In the genomic region with DNA sequence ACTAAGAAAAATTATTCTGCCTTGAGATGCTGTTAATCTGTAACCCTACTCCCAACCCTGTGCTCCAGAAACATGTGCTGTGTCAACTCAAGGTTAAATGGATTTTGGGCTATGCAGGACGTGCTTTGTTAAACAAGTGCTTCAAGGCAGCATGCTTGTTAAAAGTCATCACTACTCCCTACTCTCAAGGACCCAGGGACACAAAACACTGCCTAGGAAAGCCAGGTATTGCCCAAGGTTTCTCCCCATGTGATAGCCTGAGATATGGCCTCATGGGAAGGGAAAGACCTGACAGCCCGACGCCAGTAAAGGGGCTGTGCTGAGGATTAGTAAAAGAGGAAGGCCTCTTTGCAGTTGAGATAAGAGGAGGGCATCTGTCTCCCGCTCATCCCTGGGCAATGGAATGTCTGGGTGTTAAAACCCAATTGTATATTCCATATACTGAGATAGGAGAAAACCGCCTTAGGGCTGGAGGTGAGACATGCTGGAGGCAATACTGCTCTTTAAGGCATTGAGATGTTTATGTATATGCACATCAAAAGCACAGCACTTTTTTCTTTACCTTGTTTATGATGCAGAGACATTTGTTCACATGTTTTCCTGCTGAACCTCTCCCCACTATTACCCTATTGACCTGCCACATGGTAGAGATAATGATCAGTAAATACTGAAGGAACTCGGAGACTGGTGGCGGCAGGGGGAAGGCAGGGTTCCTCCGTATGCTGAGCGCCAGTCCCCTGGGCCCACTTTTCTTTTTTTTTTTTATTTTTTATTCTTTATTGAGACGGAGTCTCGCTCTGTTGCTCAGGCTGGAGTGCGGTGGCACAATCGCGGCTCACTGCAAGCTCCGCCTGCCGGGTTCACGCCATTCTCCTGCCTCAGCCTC, we compare ENCODE assay signal across 1 cellular context.
TF ChIP-seq lines count a peak whose summit lies in the region.
"Not testable (repeated sequence)": the region's sequence is repeated elsewhere in the genome, so short reads cannot be mapped to it uniquely, and the experiment has no call there.

No MANE protein-coding gene starts in this region.

TF ChIP-seq in K562, 482 proteins besides CTCF, POLR2A, EP300 and RAD21 (continued from another document):
- TF ChIP-seq, protein P1, sequence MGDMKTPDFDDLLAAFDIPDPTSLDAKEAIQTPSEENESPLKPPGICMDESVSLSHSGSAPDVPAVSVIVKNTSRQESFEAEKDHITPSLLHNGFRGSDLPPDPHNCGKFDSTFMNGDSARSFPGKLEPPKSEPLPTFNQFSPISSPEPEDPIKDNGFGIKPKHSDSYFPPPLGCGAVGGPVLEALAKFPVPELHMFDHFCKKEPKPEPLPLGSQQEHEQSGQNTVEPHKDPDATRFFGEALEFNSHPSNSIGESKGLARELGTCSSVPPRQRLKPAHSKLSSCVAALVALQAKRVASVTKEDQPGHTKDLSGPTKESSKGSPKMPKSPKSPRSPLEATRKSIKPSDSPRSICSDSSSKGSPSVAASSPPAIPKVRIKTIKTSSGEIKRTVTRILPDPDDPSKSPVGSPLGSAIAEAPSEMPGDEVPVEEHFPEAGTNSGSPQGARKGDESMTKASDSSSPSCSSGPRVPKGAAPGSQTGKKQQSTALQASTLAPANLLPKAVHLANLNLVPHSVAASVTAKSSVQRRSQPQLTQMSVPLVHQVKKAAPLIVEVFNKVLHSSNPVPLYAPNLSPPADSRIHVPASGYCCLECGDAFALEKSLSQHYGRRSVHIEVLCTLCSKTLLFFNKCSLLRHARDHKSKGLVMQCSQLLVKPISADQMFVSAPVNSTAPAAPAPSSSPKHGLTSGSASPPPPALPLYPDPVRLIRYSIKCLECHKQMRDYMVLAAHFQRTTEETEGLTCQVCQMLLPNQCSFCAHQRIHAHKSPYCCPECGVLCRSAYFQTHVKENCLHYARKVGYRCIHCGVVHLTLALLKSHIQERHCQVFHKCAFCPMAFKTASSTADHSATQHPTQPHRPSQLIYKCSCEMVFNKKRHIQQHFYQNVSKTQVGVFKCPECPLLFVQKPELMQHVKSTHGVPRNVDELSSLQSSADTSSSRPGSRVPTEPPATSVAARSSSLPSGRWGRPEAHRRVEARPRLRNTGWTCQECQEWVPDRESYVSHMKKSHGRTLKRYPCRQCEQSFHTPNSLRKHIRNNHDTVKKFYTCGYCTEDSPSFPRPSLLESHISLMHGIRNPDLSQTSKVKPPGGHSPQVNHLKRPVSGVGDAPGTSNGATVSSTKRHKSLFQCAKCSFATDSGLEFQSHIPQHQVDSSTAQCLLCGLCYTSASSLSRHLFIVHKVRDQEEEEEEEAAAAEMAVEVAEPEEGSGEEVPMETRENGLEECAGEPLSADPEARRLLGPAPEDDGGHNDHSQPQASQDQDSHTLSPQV (IDR thresholded peaks at IDR 0.05), result peak; percentile 88
- peak; percentile 52 to 60; a peak in 1 of 4 replicates for TF ChIP-seq FOXK2 (conservative IDR thresholded peaks at IDR 0.05 in 1 of 2, IDR thresholded peaks at IDR 0.05 in 1 of 2; ENCODE audit: low read depth in 2 of 2)
- TF ChIP-seq CBFA2T3 (IDR thresholded peaks at IDR 0.05), result peak; percentile 62
- peak; percentile 62 for TF ChIP-seq CEBPG (CRISPR knock-in tag; IDR thresholded peaks at IDR 0.05)
- TF ChIP-seq CEBPG (tag; conservative IDR thresholded peaks at IDR 0.05 in 1 of 2, IDR thresholded peaks at IDR 0.05 in 1 of 2), result not testable (repeated sequence)
- peak; percentile 44; the same call in 1 of the 2 replicates for TF ChIP-seq ARID1B (IDR thresholded peaks at IDR 0.05)
- TF ChIP-seq, protein P2, sequence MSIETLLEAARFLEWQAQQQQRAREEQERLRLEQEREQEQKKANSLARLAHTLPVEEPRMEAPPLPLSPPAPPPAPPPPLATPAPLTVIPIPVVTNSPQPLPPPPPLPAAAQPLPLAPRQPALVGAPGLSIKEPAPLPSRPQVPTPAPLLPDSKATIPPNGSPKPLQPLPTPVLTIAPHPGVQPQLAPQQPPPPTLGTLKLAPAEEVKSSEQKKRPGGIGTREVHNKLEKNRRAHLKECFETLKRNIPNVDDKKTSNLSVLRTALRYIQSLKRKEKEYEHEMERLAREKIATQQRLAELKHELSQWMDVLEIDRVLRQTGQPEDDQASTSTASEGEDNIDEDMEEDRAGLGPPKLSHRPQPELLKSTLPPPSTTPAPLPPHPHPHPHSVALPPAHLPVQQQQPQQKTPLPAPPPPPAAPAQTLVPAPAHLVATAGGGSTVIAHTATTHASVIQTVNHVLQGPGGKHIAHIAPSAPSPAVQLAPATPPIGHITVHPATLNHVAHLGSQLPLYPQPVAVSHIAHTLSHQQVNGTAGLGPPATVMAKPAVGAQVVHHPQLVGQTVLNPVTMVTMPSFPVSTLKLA (conservative IDR thresholded peaks at IDR 0.05), result peak; percentile 21 to 57; a peak in 2 of 4 replicates
- peak; percentile 51; the same call in 1 of the 2 replicates for TF ChIP-seq DMBX1 (CRISPR knock-in tag; IDR thresholded peaks at IDR 0.05; ENCODE audit: borderline replicate concordance)
